Comparison of ENCODE assay signal across 8 cellular contexts in genomic region chr18:35376742-35377695, GRCh38. TPM values are rescaled to one million over a fixed set of nuclear protein-coding genes. Genes with fewer than 3 reads are reported as not detected.
DNase-seq lines count a peak whose midpoint lies in the region; ATAC-seq and TF ChIP-seq lines count a peak whose summit lies in the region.

ZNF396 (minus strand) TSS chr18:35377337; CDS start chr18:35374292, 3,045 bp downstream.

- peak; percentile 17 for DNase-seq in DMS 273 treated with DMSO at 0.1 percent for 48 hours (lab: John Stamatoyannopoulos, UW)
- DNase-seq in KBM-7 = peak; percentile 76
- peak; percentile 61 to 80 for DNase-seq in SJSA1 (ENCODE audit: low read depth in 1 of 2, low spot score in 2 of 2)
- peak; percentile 11 to 57 (median 40) for DNase-seq in activated naive CD4-positive, alpha-beta T cell (lab: John Stamatoyannopoulos, UW)
- DNase-seq in glomerular visceral epithelial cell (ENCODE audit: extremely low spot score) = peak; percentile 69
- peak; percentile 55 for DNase-seq in occipital lobe (lab: John Stamatoyannopoulos, UW)
- DNase-seq in suprapubic skin (ENCODE audit: low spot score in 2 of 2) = peak; percentile 93 to 94

- no peak for TF ChIP-seq EP300 in suprapubic skin (IDR thresholded peaks at IDR 0.05)

- TF ChIP-seq CTCF in suprapubic skin (IDR thresholded peaks at IDR 0.05) = no peak

- H3K4me3 ChIP-seq in SJSA1 (peak within 1 kb of the TSS; percentile 65), suprapubic skin (peak within 1 kb of the TSS; percentile 97)

- H3K4me1 ChIP-seq in SJSA1 (replicated peaks) (peaks cover 7% of the 10 kb centered on the region; the same call in 1 of the 2 replicates), suprapubic skin (peaks cover 14% of the 10 kb centered on the region)

- H3K27ac ChIP-seq in SJSA1 (no peak within 1 kb of the TSS), suprapubic skin (peak within 1 kb of the TSS; percentile 18)

- H3K9me3 ChIP-seq in SJSA1 (replicated peaks) (no peaks in the 10 kb centered on the region), suprapubic skin (no peaks in the 10 kb centered on the region)

- no peak for TF ChIP-seq POLR2A in suprapubic skin (IDR thresholded peaks at IDR 0.05)

- WGBS in suprapubic skin = 4% methylated on average over 43 of the region's 78 CpGs

- ATAC-seq in GM21576 (IDR thresholded peaks at IDR 0.05; ENCODE audit: unreplicated experiment) = peak; percentile 78

- in situ Hi-C loops in KBM-7 (cut with MboI; ENCODE audit: low pct_unique_long_range_greater_than_20kb, low sequenced_read_pairs) = loop anchor here (25.0 kb wide), 1 partner anchor 365 kb away; no protein-coding TSS in a partner anchor

- H3K27me3 ChIP-seq in SJSA1 (replicated peaks) (peaks cover 8% of the 10 kb centered on the region; the same call in 1 of the 2 replicates), suprapubic skin (no peaks in the 10 kb centered on the region)

- H3K36me3 ChIP-seq in SJSA1 = peaks cover 2% of the 10 kb centered on the region; the same call in 1 of the 2 replicates
- no peaks in the 10 kb centered on the region for H3K36me3 ChIP-seq in suprapubic skin

RNA-seq across cellular contexts. Expression of gene ZNF396, which starts in this region (rescaled TPM):
- 0.69 and 0.79 TPM in 2 replicates for total RNA-seq in SJSA1 (2014; rRNA removed; shearing (Covaris generic))
- total RNA-seq in occipital lobe = 5.0 TPM
- 1 to 10 TPM in 3 of 4 donors, under 1 TPM in 1; 0.98 to 2.5 (median 1.3) TPM for total RNA-seq in suprapubic skin

Comparison
In these comparisons a context has a peak if more than half of its experiments do, and no peak if none do; other contexts are left out.
1. Peak in DNase-seq and H3K4me3 ChIP-seq in SJSA1; RNA of the gene not detected or under 1 TPM.
2. DNase-seq: peak in every context shown above with its lines; median percentile 94 in suprapubic skin; 76 in KBM-7; 70 in SJSA1; 69 in glomerular visceral epithelial cell; 55 in occipital lobe; 40 in activated naive CD4-positive, alpha-beta T cell; 17 in DMS 273 treated with DMSO at 0.1 percent for 48 hours.